In genomic region chr4:148341980-148342800, GRCh38 we compare ENCODE assay signal across 29 cellular contexts.
A peak's percentile ranks its signal among the peaks of the same experiment; 100 is the strongest.
DNase-seq lines count a peak whose midpoint lies in the region; ATAC-seq and TF ChIP-seq lines count a peak whose summit lies in the region.
"Had no signal": no experiment of that assay in that cellular context is flagged by ENCODE, and none has a peak within 500 bp of the region (broad histone marks: within the 10 kb centered on the region; RNA-seq: fewer than 3 reads in every experiment).

No MANE protein-coding gene starts in this region.

- ATAC-seq in Right ventricle myocardium superior (ENCODE audit: poor library complexity) (peak; percentile 46), heart left ventricle (peak; percentile 55 to 69 (median 65)), left lung (peak; percentile 56), upper lobe of right lung (peak; percentile 30)
- ATAC-seq: effector memory CD8-positive, alpha-beta T cell; GM12878 had no signal

- no peak overlapping the region for H3K27ac ChIP-seq in right atrium auricular region
- H3K27ac ChIP-seq in heart left ventricle: peak overlapping the region in 1 of 12 donors; percentile 30
- no peak overlapping the region for H3K27ac ChIP-seq in left lung
- H3K27ac ChIP-seq in upper lobe of right lung: no peak overlapping the region
- no peak overlapping the region for H3K27ac ChIP-seq in coronary artery
- H3K27ac ChIP-seq: KMS-11, sigmoid colon, SJSA1, uterus had no signal

- DNase-seq in Right ventricle myocardium superior (no peak), right atrium auricular region (ENCODE audit: low spot score) (no peak), heart left ventricle (peak in 1 of 5 donors; percentile 21), left lung (no peak), upper lobe of right lung (no peak), coronary artery (ENCODE audit: low spot score) (no peak), GM19238 (ENCODE audit: insufficient read length, low spot score) (no peak), DMS114 treated with DMSO at 0.1 percent for 48 hours (lab: John Stamatoyannopoulos, UW; ENCODE audit: unreplicated experiment) (no peak)
- DNase-seq: activated B cell treated with CpG ODN at 0.5 μM for 24 hours; activated CD4-positive, alpha-beta T cell treated with anti-CD3 and anti-CD28 coated beads, Interleukin-2, amount 10 ng/mL, durations not matched to agents 7 days and 5 days; activated effector memory CD4-positive, alpha-beta T cell treated with Interleukin-2 at 50 U/mL for 16 hours; activated naive CD8-positive, alpha-beta T cell treated with anti-CD3 and anti-CD28 coated beads for 36 hours; activated T-cell treated with anti-CD3 and anti-CD28 coated beads, Interleukin-2, amount 50 U/mL, for 1 hour; anterior cingulate cortex; cortex of kidney; effector memory CD8-positive, alpha-beta T cell; EL; glutamatergic neuron; MG63; NCI-H446; NCI-H748 treated with DMSO at 0.1 percent for 48 hours; sigmoid colon; stimulated activated CD4-positive, alpha-beta T cell treated with anti-CD3 and anti-CD28 coated beads, Interleukin-4, amount 100 ng/mL, for 1 hour; stomach; T-helper 9 cell; uterus had no signal

- no peak for TF ChIP-seq POLR2A in heart left ventricle (IDR thresholded peaks at IDR 0.05)

- WGBS in heart left ventricle, 4 donors: 42 to 55% (median 55%) methylated on average over 13 of the region's 13 CpGs

- H3K4me3 ChIP-seq in right atrium auricular region (no peak overlapping the region), heart left ventricle (peak overlapping the region in 2 of 12 donors; percentile 11 to 22), left lung (no peak overlapping the region), upper lobe of right lung (peak overlapping the region; percentile 15), coronary artery (no peak overlapping the region)
- H3K4me3 ChIP-seq: GM12878, MG63, sigmoid colon, SJSA1, stomach, uterus had no signal

- peaks cover 0 to 27% of the 10 kb centered on the region in 2 donors for H3K4me1 ChIP-seq in right atrium auricular region
- peaks cover 0 to 48% (median 17%) of the 10 kb centered on the region in 12 donors for H3K4me1 ChIP-seq in heart left ventricle
- H3K4me1 ChIP-seq in left lung: peaks cover 0 to 5% of the 10 kb centered on the region in 2 donors
- peaks cover 25% of the 10 kb centered on the region for H3K4me1 ChIP-seq in upper lobe of right lung
- H3K4me1 ChIP-seq: SJSA1, uterus had no signal

- no peaks in the 10 kb centered on the region for H3K36me3 ChIP-seq in right atrium auricular region
- H3K36me3 ChIP-seq in heart left ventricle: no peaks in the 10 kb centered on the region
- no peaks in the 10 kb centered on the region for H3K36me3 ChIP-seq in left lung
- no peaks in the 10 kb centered on the region for H3K36me3 ChIP-seq in upper lobe of right lung
- H3K36me3 ChIP-seq: MG63, sigmoid colon, SJSA1, stomach, uterus had no signal

- intact Hi-C loops in Right ventricle myocardium superior (cut with DNase I): no loop called here
- intact Hi-C loops in heart left ventricle (cut with DNase I): loop anchor here in 1 of 10 donors (10.0 kb wide), 1 partner anchor 93 kb away; no protein-coding TSS in a partner anchor
- intact Hi-C loops in left lung (cut with DNase I): no loop called here
- intact Hi-C loops in upper lobe of right lung (cut with DNase I): no loop called here

- TF ChIP-seq CTCF in right atrium auricular region (IDR thresholded peaks at IDR 0.05) (no peak), heart left ventricle (IDR thresholded peaks at IDR 0.05) (peak in 2 of 12 donors; percentile 15 to 17), left lung (IDR thresholded peaks at IDR 0.05) (no peak), upper lobe of right lung (IDR thresholded peaks at IDR 0.05) (no peak), coronary artery (IDR thresholded peaks at IDR 0.05) (no peak)

- H3K9me3 ChIP-seq in right atrium auricular region: peaks cover 0 to 8% of the 10 kb centered on the region in 2 donors
- peaks cover 0 to 23% (median 0%) of the 10 kb centered on the region in 12 donors for H3K9me3 ChIP-seq in heart left ventricle
- H3K9me3 ChIP-seq in left lung: peaks cover 0 to 7% of the 10 kb centered on the region in 2 donors
- H3K9me3 ChIP-seq in upper lobe of right lung: no peaks in the 10 kb centered on the region
- H3K9me3 ChIP-seq: MG63, sigmoid colon, SJSA1, stomach had no signal

- no peaks in the 10 kb centered on the region for H3K27me3 ChIP-seq in right atrium auricular region
- no peaks in the 10 kb centered on the region for H3K27me3 ChIP-seq in heart left ventricle
- H3K27me3 ChIP-seq in left lung: no peaks in the 10 kb centered on the region
- H3K27me3 ChIP-seq in upper lobe of right lung: no peaks in the 10 kb centered on the region
- H3K27me3 ChIP-seq: MG63, sigmoid colon, SJSA1, stomach, uterus had no signal
